10 cellular contexts compared by ENCODE assay signal in the genomic region with DNA sequence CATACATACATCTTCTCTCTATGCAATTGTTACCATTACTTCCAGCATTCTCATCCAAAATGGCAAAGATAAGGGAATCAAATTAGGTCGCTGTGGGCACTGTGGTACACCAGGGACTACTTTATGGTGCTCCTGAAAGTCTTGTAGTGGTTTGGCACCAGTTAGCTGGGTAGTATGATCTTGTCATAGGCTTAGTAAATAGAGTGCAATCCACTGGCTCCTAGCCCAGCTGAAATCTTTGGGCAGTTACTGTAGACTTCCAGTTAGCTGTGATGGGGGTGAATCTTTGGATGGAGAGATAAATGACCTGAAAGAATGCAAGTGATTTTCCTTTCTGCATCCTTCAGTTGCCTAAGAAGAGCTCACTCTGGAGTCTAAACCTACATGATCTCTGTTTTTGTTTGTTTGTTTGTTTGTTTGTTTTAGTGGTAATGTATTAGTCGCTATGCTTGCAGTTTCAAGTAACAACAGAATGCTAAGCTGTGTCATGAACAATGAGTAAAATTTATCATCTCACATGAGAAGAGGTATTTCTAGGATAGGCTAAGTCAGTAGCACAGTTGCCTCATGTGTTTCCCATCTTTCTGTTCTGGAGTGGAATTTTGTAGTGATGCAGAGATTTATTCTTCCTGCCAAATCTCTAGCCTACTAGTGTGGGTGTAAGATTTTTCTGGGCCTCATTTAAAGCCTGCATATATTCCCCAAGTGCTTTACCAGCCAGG. TPM values are rescaled to one million over a fixed set of nuclear protein-coding genes. Genes with fewer than 3 reads are reported as not detected.
DNase-seq lines count a peak whose midpoint lies in the region; ATAC-seq, FAIRE-seq and TF ChIP-seq lines count a peak whose summit lies in the region.
"Had no signal": no experiment of that assay in that cellular context is flagged by ENCODE, and none has a peak within 500 bp of the region (broad histone marks: within the 10 kb centered on the region; RNA-seq: fewer than 3 reads in every experiment).

No MANE protein-coding gene starts in this region.

- H3K4me3 ChIP-seq in right cardiac atrium (ENCODE audit: low read length) (no peak overlapping the region), adipocyte (ENCODE audit: low read length) (peak overlapping the region; percentile 14)
- H3K4me3 ChIP-seq: transverse colon had no signal

- H3K27me3 ChIP-seq in right cardiac atrium (ENCODE audit: control insufficient read depth, insufficient read depth) (no peaks in the 10 kb centered on the region), adipocyte (replicated peaks; ENCODE audit: control insufficient read depth, insufficient read depth, low read length) (no peaks in the 10 kb centered on the region), foreskin keratinocyte (no peaks in the 10 kb centered on the region)
- H3K27me3 ChIP-seq: transverse colon had no signal

- TF ChIP-seq CTCF in foreskin keratinocyte (conservative IDR thresholded peaks at IDR 0.05), result no peak

- no peak for FAIRE-seq in urothelium cell line (lab: Jason Lieb, UNC)

- H3K4me1 ChIP-seq in right cardiac atrium (ENCODE audit: control insufficient read depth, insufficient read depth, low read length) (peaks cover 8% of the 10 kb centered on the region), adipocyte (ENCODE audit: control insufficient read depth, insufficient read depth, low read length) (peaks cover 63% of the 10 kb centered on the region), foreskin keratinocyte (peaks cover 46% of the 10 kb centered on the region)

- no peaks in the 10 kb centered on the region for H3K36me3 ChIP-seq in adipocyte (ENCODE audit: control insufficient read depth, insufficient read depth, low read length, severe bottlenecking)
- H3K36me3 ChIP-seq: transverse colon had no signal

- no peaks in the 10 kb centered on the region for H3K9me3 ChIP-seq in right cardiac atrium (ENCODE audit: control insufficient read depth, low read length)
- H3K9me3 ChIP-seq in adipocyte (ENCODE audit: control insufficient read depth, low read length), result no peaks in the 10 kb centered on the region
- H3K9me3 ChIP-seq: transverse colon had no signal

- DNase-seq in right cardiac atrium (no peak), Right ventricle myocardium inferior (ENCODE audit: missing footprints) (no peak), adipocyte (ENCODE audit: low read depth) (peak; percentile 71), foreskin keratinocyte (peak; percentile 53 to 79), urothelium cell line (ENCODE audit: low spot score) (peak; percentile 16), NCI-H2196 treated with DMSO at 0.1 percent for 48 hours (lab: John Stamatoyannopoulos, UW; ENCODE audit: unreplicated experiment) (no peak)
- no peak for DNase-seq in activated naive CD4-positive, alpha-beta T cell treated with Interleukin-2 at 50 U/mL for 16 hours
- DNase-seq: MM.1S, transverse colon had no signal

- H3K27ac ChIP-seq in right cardiac atrium (ENCODE audit: low read length) (no peak overlapping the region), foreskin keratinocyte (peak overlapping the region; percentile 97)
- H3K27ac ChIP-seq: transverse colon had no signal

- 78% methylated on average over 2 of the region's 2 CpGs for WGBS in right cardiac atrium

- ATAC-seq in right cardiac atrium (peak; percentile 25 to 64), Right ventricle myocardium inferior (no peak), foreskin keratinocyte (no peak), GM18907 (IDR thresholded peaks at IDR 0.05; ENCODE audit: unreplicated experiment) (no peak)

- intact Hi-C loops in right cardiac atrium (cut with DNase I), result no loop called here
- intact Hi-C loops in Right ventricle myocardium inferior (cut with DNase I), result no loop called here

- peak overlapping the region; percentile 50 for H3K9ac ChIP-seq in adipocyte (ENCODE audit: low read length)

RNA-seq across cellular contexts. Expression of a gene that starts 24.2 kb away (rescaled TPM):
- total RNA-seq in right cardiac atrium (10 to 100 TPM; 42.4 to 60.6 (median 50.9) TPM), Right ventricle myocardium inferior (49.5 TPM), foreskin keratinocyte (29.7 and 38.8 TPM in 2 replicates)
- polyA plus RNA-seq in right cardiac atrium (18.0 TPM), foreskin keratinocyte (7.3 and 8.2 TPM in 2 replicates)

Comparison
In these comparisons a context has a peak if more than half of its experiments do, and no peak if none do; other contexts are left out.
1. ATAC-seq: peak in right cardiac atrium (2 of 2); none in Right ventricle myocardium inferior (single experiment), foreskin keratinocyte (single experiment) and GM18907 (single experiment).
2. DNase-seq: peak in adipocyte (single experiment), foreskin keratinocyte (2 of 2) and urothelium cell line (single experiment); none in right cardiac atrium (0 of 3), Right ventricle myocardium inferior (single experiment), NCI-H2196 treated with DMSO at 0.1 percent for 48 hours (single experiment) and activated naive CD4-positive, alpha-beta T cell treated with Interleukin-2 at 50 U/mL for 16 hours (single experiment).